18 cellular contexts compared by ENCODE assay signal in the genomic region with DNA sequence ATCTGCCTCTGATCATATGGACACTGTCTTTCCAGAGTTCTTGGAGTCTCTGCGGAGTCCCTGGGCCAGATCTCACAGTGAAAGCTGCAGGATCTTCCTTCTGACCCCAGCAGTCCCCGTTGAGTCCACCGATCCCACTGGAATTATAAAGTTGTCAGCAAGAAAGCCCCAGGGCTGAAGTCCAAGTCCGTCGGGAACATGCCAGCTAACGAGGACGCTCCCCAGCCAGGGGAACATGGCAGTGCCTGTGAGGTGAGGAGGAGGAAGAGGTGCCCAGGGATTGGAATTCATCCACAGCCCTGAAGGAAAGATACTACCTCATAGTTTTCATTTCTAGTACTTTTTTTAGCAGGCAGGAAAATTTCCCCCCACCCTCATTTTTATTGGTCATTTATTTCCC. TPM values are rescaled to one million over a fixed set of nuclear protein-coding genes. Genes with fewer than 3 reads are reported as not detected.
DNase-seq lines count a peak whose midpoint lies in the region; ATAC-seq and FAIRE-seq lines count a peak whose summit lies in the region.
"Had no signal": no experiment of that assay in that cellular context is flagged by ENCODE, and none has a peak within 500 bp of the region (broad histone marks: within the 10 kb centered on the region; RNA-seq: fewer than 3 reads in every experiment).

No MANE protein-coding gene starts in this region.

- H3K36me3 ChIP-seq in small intestine (ENCODE audit: control insufficient read depth in 2 of 2, insufficient read depth in 2 of 2, low read length in 2 of 2): no peaks in the 10 kb centered on the region

- WGBS in small intestine, 3 donors: 37 to 69% (median 52%) methylated on average over 7 of the region's 7 CpGs

- no peak for FAIRE-seq in small intestine (lab: Jason Lieb, UNC)
- FAIRE-seq: GM12891, GM18507 had no signal

- DNase-seq in left ventricle myocardium superior (peak; percentile 41), Right ventricle myocardium inferior (ENCODE audit: missing footprints) (no peak), left colon (peak; percentile 15 to 46), small intestine (peak; percentile 59), hypothalamus (lab: John Stamatoyannopoulos, UW) (no peak)
- DNase-seq: C1 segment of cervical spinal cord; Calu3; CD4-positive, alpha-beta memory T cell; COR-L47; DMS53; DMS79 treated with DMSO at 0.1 percent for 48 hours; GF-D8; GOT3; H7; HCEC 1CT had no signal

- no peaks in the 10 kb centered on the region for H3K27me3 ChIP-seq in small intestine (ENCODE audit: control insufficient read depth in 2 of 2, insufficient read depth in 2 of 2, low read length in 2 of 2)

- no peak overlapping the region for H3K4me3 ChIP-seq in small intestine (ENCODE audit: low read depth in 1 of 2, low read length in 2 of 2)

- ATAC-seq in left ventricle myocardium superior (peak; percentile 48), Right ventricle myocardium inferior (no peak), left colon (peak; percentile 65), GM18519 (IDR thresholded peaks at IDR 0.05; ENCODE audit: low FRiP score, unreplicated experiment) (no peak)

- H3K9me3 ChIP-seq in small intestine (ENCODE audit: control insufficient read depth, low read depth): no peaks in the 10 kb centered on the region

- H3K27ac ChIP-seq in small intestine (ENCODE audit: low read depth in 1 of 2, low read length in 1 of 2): no peak overlapping the region

- intact Hi-C loops in left ventricle myocardium superior (cut with micrococcal nuclease): no loop called here
- intact Hi-C loops in Right ventricle myocardium inferior (cut with DNase I): no loop called here
- intact Hi-C loops in left colon (cut with DNase I, micrococcal nuclease): no loop called here

- no peaks in the 10 kb centered on the region for H3K4me1 ChIP-seq in small intestine (ENCODE audit: control insufficient read depth in 2 of 2, insufficient read depth in 1 of 2, low read depth in 1 of 2, low read length in 1 of 2)

RNA-seq across cellular contexts. Expression of a gene that starts 9.4 kb away (rescaled TPM):
- 4.7 TPM for total RNA-seq in left ventricle myocardium superior
- total RNA-seq in Right ventricle myocardium inferior: 5.0 TPM
- 10 to 100 TPM; 11.8 to 12.0 TPM for total RNA-seq in left colon
- polyA plus RNA-seq in small intestine: 1 to 10 TPM in 2 of 3 donors, under 1 TPM in 1; 0.54 to 2.5 (median 1.5) TPM

Comparison
In these comparisons a context has a peak if more than half of its experiments do, and no peak if none do; other contexts are left out.
1. ATAC-seq: peak in left ventricle myocardium superior (single experiment) and left colon (single experiment); none in Right ventricle myocardium inferior (single experiment) and GM18519 (single experiment).
2. DNase-seq: peak in left ventricle myocardium superior (single experiment), left colon (2 of 2) and small intestine (single experiment); none in Right ventricle myocardium inferior (single experiment) and hypothalamus (0 of 51).